In the genomic region with DNA sequence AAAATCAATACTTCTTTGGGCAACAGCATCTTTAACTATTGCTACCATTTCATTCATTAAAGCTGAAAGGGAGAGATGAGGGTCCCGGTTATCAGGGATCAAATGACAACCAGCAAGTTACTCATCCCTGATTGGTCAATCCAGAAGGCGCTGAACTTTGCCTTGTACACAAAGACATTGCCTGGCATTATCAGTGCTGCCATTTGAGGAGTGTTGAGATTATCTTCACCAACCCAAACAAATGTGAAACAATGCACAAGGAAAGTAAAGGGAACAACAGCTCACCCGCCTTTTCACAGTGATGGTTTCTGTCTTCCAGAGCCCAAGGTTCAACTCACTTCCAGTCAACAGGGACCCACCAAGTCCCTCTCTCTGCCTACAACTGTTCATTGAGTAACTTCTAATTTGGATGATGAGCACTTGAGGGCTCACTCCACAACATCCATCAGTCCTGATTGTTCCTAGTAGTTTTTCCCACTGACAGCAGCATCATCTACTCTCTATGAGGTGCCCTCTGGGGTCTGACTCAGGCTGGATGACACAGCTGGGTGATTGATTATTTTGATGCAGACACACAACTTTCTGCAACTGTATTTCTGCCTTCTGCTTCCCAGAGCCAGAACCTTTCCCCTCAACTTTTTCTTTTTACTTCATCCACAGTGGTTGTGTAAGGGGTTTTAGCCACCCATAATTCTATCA, we compare ENCODE assay signal across 24 cellular contexts. TPM values are rescaled to one million over a fixed set of nuclear protein-coding genes. Genes with fewer than 3 reads are reported as not detected.
DNase-seq lines count a peak whose midpoint lies in the region; ATAC-seq, FAIRE-seq and TF ChIP-seq lines count a peak whose summit lies in the region.
"Had no signal": no experiment of that assay in that cellular context is flagged by ENCODE, and none has a peak within 500 bp of the region (broad histone marks: within the 10 kb centered on the region; RNA-seq: fewer than 3 reads in every experiment).

No MANE protein-coding gene starts in this region.

- CTCF ChIA-PET in Calu3 (lab: Charles Lee) = no interaction called here

- peaks cover 0 to 1% of the 10 kb centered on the region in 2 donors for H3K4me1 Mint-ChIP-seq in effector memory CD8-positive, alpha-beta T cell (ENCODE audit: low read depth in 2 of 2)
- H3K4me1 Mint-ChIP-seq in Calu3 (ENCODE audit: low read depth, unreplicated experiment) = no peaks in the 10 kb centered on the region

- peaks cover 11 to 34% of the 10 kb centered on the region in 2 donors for H3K27me3 Mint-ChIP-seq in effector memory CD8-positive, alpha-beta T cell
- peaks cover 92% of the 10 kb centered on the region for H3K27me3 Mint-ChIP-seq in Calu3 (ENCODE audit: unreplicated experiment)
- H3K27me3 Mint-ChIP-seq: CD4-positive, alpha-beta T cell had no signal

- intact Hi-C loops in left colon (cut with DNase I, micrococcal nuclease) (no loop called here), Calu3 (cut with micrococcal nuclease; ENCODE audit: unreplicated experiment) (no loop called here)

- TF ChIP-seq CTCF in bronchial epithelial cell (IDR thresholded peaks at IDR 0.05; ENCODE audit: insufficient read depth, low read length, severe bottlenecking) (no peak), Calu3 (IDR thresholded peaks at IDR 0.05; ENCODE audit: unreplicated experiment) (no peak)

- H3K9me3 Mint-ChIP-seq in effector memory CD8-positive, alpha-beta T cell = no peaks in the 10 kb centered on the region
- H3K9me3 Mint-ChIP-seq in Calu3 (ENCODE audit: low read depth, unreplicated experiment) = no peaks in the 10 kb centered on the region
- H3K9me3 Mint-ChIP-seq: CD4-positive, alpha-beta T cell had no signal

- no peaks in the 10 kb centered on the region for H3K27me3 ChIP-seq in bronchial epithelial cell (ENCODE audit: control insufficient read depth, insufficient read depth, low read length)
- H3K27me3 ChIP-seq: BLaER1 treated with 17β-estradiol and CSF1 and Interleukin-3, amounts not matched to agents 10 nM and 100 nM had no signal

- no peaks in the 10 kb centered on the region for H3K36me3 ChIP-seq in bronchial epithelial cell (ENCODE audit: control insufficient read depth, insufficient read depth, low read length)
- H3K36me3 ChIP-seq: BLaER1 treated with 17β-estradiol and CSF1 and Interleukin-3, amounts not matched to agents 10 nM and 100 nM had no signal

- no peaks in the 10 kb centered on the region for H3K36me3 Mint-ChIP-seq in effector memory CD8-positive, alpha-beta T cell (ENCODE audit: insufficient read depth)
- H3K36me3 Mint-ChIP-seq in Calu3 (ENCODE audit: insufficient read depth, unreplicated experiment) = no peaks in the 10 kb centered on the region

- H3K4me3 ChIP-seq in bronchial epithelial cell (ENCODE audit: low read depth, low read length) = no peak overlapping the region
- H3K4me3 ChIP-seq: A549; BLaER1 treated with 17β-estradiol and CSF1 and Interleukin-3, amounts not matched to agents 10 nM and 100 nM; K562; PC-9 had no signal

- H3K4me3 Mint-ChIP-seq in effector memory CD8-positive, alpha-beta T cell = no peak overlapping the region
- no peak overlapping the region for H3K4me3 Mint-ChIP-seq in Calu3 (ENCODE audit: low read depth, unreplicated experiment)
- H3K4me3 Mint-ChIP-seq: CD4-positive, alpha-beta T cell had no signal

- DNase-seq in ELR (ENCODE audit: low read depth) (peak; percentile 12), bronchial epithelial cell (ENCODE audit: low read depth) (peak; percentile 20), left colon (no peak), ureter (ENCODE audit: low spot score) (peak; percentile 4), frontal cortex (ENCODE audit: low spot score in 2 of 2) (no peak), Calu3 (no peak)
- DNase-seq in effector memory CD8-positive, alpha-beta T cell = no peak
- DNase-seq: AML-193; CD4-positive, alpha-beta T cell; Kasumi-1; NCI-H1105 treated with DMSO at 0.1 percent for 48 hours; NCI-H146; NCI-H1930; NCI-H2107; NCI-H446; NCI-H524 treated with DMSO at 0.1 percent for 48 hours; RPMI8226; SHP77 had no signal

- no TSS peak for BruUV-seq in Calu3 (replicated peaks; lab: Mats Ljungman, UMichigan)

- FAIRE-seq in bronchial epithelial cell (lab: Jason Lieb, UNC) = peak; percentile 88
- FAIRE-seq in frontal cortex (lab: Jason Lieb, UNC) = no peak
- FAIRE-seq: A549, GM12892, GM19239, K562 had no signal

- ATAC-seq in left colon = peak; percentile 52
- ATAC-seq in effector memory CD8-positive, alpha-beta T cell (replicated peaks) = no peak
- ATAC-seq: K562 had no signal

- no peak overlapping the region for H3K27ac Mint-ChIP-seq in effector memory CD8-positive, alpha-beta T cell
- no peak overlapping the region for H3K27ac Mint-ChIP-seq in Calu3 (ENCODE audit: unreplicated experiment)
- H3K27ac Mint-ChIP-seq: CD4-positive, alpha-beta T cell had no signal

RNA-seq across cellular contexts. Expression of a gene that starts 32.0 kb away (rescaled TPM):
- total RNA-seq in bronchial epithelial cell (1.3 and 4.1 TPM in 2 replicates), left colon (1 to 10 TPM; 3.0 to 3.8 TPM), ureter (18.6 TPM), frontal cortex (9.8 TPM), Calu3 (2022) (1.5 and 1.7 TPM in 2 replicates)

Comparison
In these comparisons a context has a peak if more than half of its experiments do, and no peak if none do; other contexts are left out.
1. DNase-seq: peak in ELR (single experiment), bronchial epithelial cell (single experiment) and ureter (single experiment); none in left colon (0 of 2), effector memory CD8-positive, alpha-beta T cell (0 of 3), frontal cortex (0 of 2) and Calu3 (single experiment).